In genomic region chr10:6864142-6864541, GRCh38 we compare ENCODE assay signal across 8 cellular contexts.
"Had no signal": no experiment of that assay in that cellular context is flagged by ENCODE, and none has a peak within 500 bp of the region (broad histone marks: within the 10 kb centered on the region; RNA-seq: fewer than 3 reads in every experiment).

No MANE protein-coding gene starts in this region.

- FAIRE-seq: G401.6, GM12878, GM12891, GM12892, GM18507, GM19239 had no signal

- ATAC-seq: GM12878 had no signal

- H3K4me3 ChIP-seq: GM12878 had no signal

- DNase-seq: GDM1, GF-D8 had no signal
